12 cellular contexts compared by ENCODE assay signal in genomic region chr14:68164723-68165122, GRCh38.
DNase-seq lines count a peak whose midpoint lies in the region; ATAC-seq and TF ChIP-seq lines count a peak whose summit lies in the region.
"Had no signal": no experiment of that assay in that cellular context is flagged by ENCODE, and none has a peak within 500 bp of the region (broad histone marks: within the 10 kb centered on the region; RNA-seq: fewer than 3 reads in every experiment).

No MANE protein-coding gene starts in this region.

- no peak overlapping the region for H3K4me2 ChIP-seq in osteoblast (ENCODE audit: insufficient read depth, low read length)

- H3K27ac ChIP-seq in 22Rv1 (peak overlapping the region; percentile 95), HUES48 (ENCODE audit: low read depth, low read length) (peak overlapping the region; percentile 43), esophagus muscularis mucosa (replicated peaks in 1 of 4) (peak overlapping the region in 3 of 4 donors; percentile 50 to 53 (median 51)), osteoblast (ENCODE audit: low read depth, low read length) (no peak overlapping the region)

- no peaks in the 10 kb centered on the region for H3K36me3 ChIP-seq in HUES48 (ENCODE audit: control insufficient read depth, insufficient read depth, low read length)
- no peaks in the 10 kb centered on the region for H3K36me3 ChIP-seq in esophagus muscularis mucosa
- H3K36me3 ChIP-seq in osteoblast (ENCODE audit: insufficient read depth, low read length), result no peaks in the 10 kb centered on the region

- DNase-seq in esophagus muscularis mucosa (ENCODE audit: extremely low spot score), result no peak
- no peak for DNase-seq in osteoblast (ENCODE audit: insufficient read length, low spot score, missing footprints)
- no peak for DNase-seq in NCI-H82 (lab: John Stamatoyannopoulos, UW)
- DNase-seq in T-cell, result no peak
- no peak for DNase-seq in activated CD4-positive, alpha-beta T cell treated with anti-CD3 and anti-CD28 coated beads, Interleukin-2, amount 10 ng/mL, durations not matched to agents 7 days and 5 days
- DNase-seq: activated CD8-positive, alpha-beta T cell treated with anti-CD3 and anti-CD28 coated beads for 36 hours; DMS153; NCI-H2171; T1000 had no signal

- TF ChIP-seq CTCF in 22Rv1 (IDR thresholded peaks at IDR 0.05) (no peak), esophagus muscularis mucosa (IDR thresholded peaks at IDR 0.05) (no peak), osteoblast (IDR thresholded peaks at IDR 0.05; ENCODE audit: extremely low read depth, low read depth, low read length) (no peak)

- no peak for TF ChIP-seq EP300 in esophagus muscularis mucosa (IDR thresholded peaks at IDR 0.05)

- H3K36me3 Mint-ChIP-seq in T-cell, result no peaks in the 10 kb centered on the region
- H3K36me3 Mint-ChIP-seq in activated CD4-positive, alpha-beta T cell treated with anti-CD3 and anti-CD28 coated beads, Interleukin-2, amount 10 ng/mL, durations not matched to agents 7 days and 5 days (ENCODE audit: low read depth), result no peaks in the 10 kb centered on the region

- 69% methylated on average over 2 of the region's 2 CpGs for WGBS in esophagus muscularis mucosa

- no peaks in the 10 kb centered on the region for H3K9me3 Mint-ChIP-seq in T-cell
- no peaks in the 10 kb centered on the region for H3K9me3 Mint-ChIP-seq in activated CD4-positive, alpha-beta T cell treated with anti-CD3 and anti-CD28 coated beads, Interleukin-2, amount 10 ng/mL, durations not matched to agents 7 days and 5 days
- H3K9me3 Mint-ChIP-seq: activated CD8-positive, alpha-beta T cell treated with anti-CD3 and anti-CD28 coated beads for 36 hours had no signal

- no peaks in the 10 kb centered on the region for H3K27me3 Mint-ChIP-seq in T-cell
- no peaks in the 10 kb centered on the region for H3K27me3 Mint-ChIP-seq in activated CD4-positive, alpha-beta T cell treated with anti-CD3 and anti-CD28 coated beads, Interleukin-2, amount 10 ng/mL, durations not matched to agents 7 days and 5 days
- H3K27me3 Mint-ChIP-seq: activated CD8-positive, alpha-beta T cell treated with anti-CD3 and anti-CD28 coated beads for 36 hours had no signal

- no peak overlapping the region for H3K4me3 ChIP-seq in HUES48 (ENCODE audit: low read depth, low read length)
- no peak overlapping the region for H3K4me3 ChIP-seq in esophagus muscularis mucosa
- no peak overlapping the region for H3K4me3 ChIP-seq in osteoblast (ENCODE audit: insufficient read depth, low read length)

- H2AFZ ChIP-seq in osteoblast (ENCODE audit: low read length), result peak overlapping the region; percentile 27

- no peaks in the 10 kb centered on the region for H3K4me1 Mint-ChIP-seq in T-cell
- no peaks in the 10 kb centered on the region for H3K4me1 Mint-ChIP-seq in activated CD4-positive, alpha-beta T cell treated with anti-CD3 and anti-CD28 coated beads, Interleukin-2, amount 10 ng/mL, durations not matched to agents 7 days and 5 days

- CTCF ChIA-PET in T-cell (lab: Charles Lee), result no interaction called here
- CTCF ChIA-PET in activated CD4-positive, alpha-beta T cell treated with anti-CD3 and anti-CD28 coated beads, Interleukin-2, amount 10 ng/mL, durations not matched to agents 7 days and 5 days (lab: Charles Lee), result no interaction called here

- H3K9ac ChIP-seq in HUES48 (ENCODE audit: low read depth, low read length), result no peak overlapping the region

- H3K4me1 ChIP-seq in HUES48 (ENCODE audit: control insufficient read depth, insufficient read depth, low read length), result peaks cover 24% of the 10 kb centered on the region
- H3K4me1 ChIP-seq in esophagus muscularis mucosa, result peaks cover 3 to 52% (median 46%) of the 10 kb centered on the region in 4 donors
- H3K4me1 ChIP-seq in osteoblast (ENCODE audit: insufficient read depth, low read length), result no peaks in the 10 kb centered on the region

- H3K9me3 ChIP-seq in HUES48 (ENCODE audit: control insufficient read depth, insufficient read depth, low read length), result no peaks in the 10 kb centered on the region
- no peaks in the 10 kb centered on the region for H3K9me3 ChIP-seq in esophagus muscularis mucosa
- no peaks in the 10 kb centered on the region for H3K9me3 ChIP-seq in osteoblast (ENCODE audit: low read depth, low read length)

- H4K20me1 ChIP-seq in osteoblast (ENCODE audit: insufficient read depth, low read length), result no peaks in the 10 kb centered on the region

- no peaks in the 10 kb centered on the region for H3K79me2 ChIP-seq in osteoblast (ENCODE audit: insufficient read depth, low read length)

- POLR2A ChIA-PET in T-cell (lab: Charles Lee), result no interaction called here
- POLR2A ChIA-PET in activated CD4-positive, alpha-beta T cell treated with anti-CD3 and anti-CD28 coated beads, Interleukin-2, amount 10 ng/mL, durations not matched to agents 7 days and 5 days (lab: Charles Lee), result no interaction called here

- H3K27ac Mint-ChIP-seq in T-cell, result no peak overlapping the region
- no peak overlapping the region for H3K27ac Mint-ChIP-seq in activated CD4-positive, alpha-beta T cell treated with anti-CD3 and anti-CD28 coated beads, Interleukin-2, amount 10 ng/mL, durations not matched to agents 7 days and 5 days
- H3K27ac Mint-ChIP-seq: activated CD8-positive, alpha-beta T cell treated with anti-CD3 and anti-CD28 coated beads for 36 hours had no signal

- H3K4me3 Mint-ChIP-seq in T-cell, result no peak overlapping the region
- H3K4me3 Mint-ChIP-seq in activated CD4-positive, alpha-beta T cell treated with anti-CD3 and anti-CD28 coated beads, Interleukin-2, amount 10 ng/mL, durations not matched to agents 7 days and 5 days, result no peak overlapping the region
- H3K4me3 Mint-ChIP-seq: activated CD8-positive, alpha-beta T cell treated with anti-CD3 and anti-CD28 coated beads for 36 hours had no signal

- intact Hi-C loops in esophagus muscularis mucosa (cut with DNase I), result no loop called here

- no peak for TF ChIP-seq POLR2A in esophagus muscularis mucosa (IDR thresholded peaks at IDR 0.05; ENCODE audit: low read depth)

- ATAC-seq in T-cell (replicated peaks in 1 of 4) (no peak), GM18907 (IDR thresholded peaks at IDR 0.05; ENCODE audit: unreplicated experiment) (no peak)
- ATAC-seq: activated CD8-positive, alpha-beta T cell treated with anti-CD3 and anti-CD28 coated beads for 36 hours had no signal

- H3K27me3 ChIP-seq in HUES48 (ENCODE audit: control insufficient read depth, insufficient read depth, low read length), result no peaks in the 10 kb centered on the region
- H3K27me3 ChIP-seq in esophagus muscularis mucosa, result no peaks in the 10 kb centered on the region
- H3K27me3 ChIP-seq in osteoblast (ENCODE audit: insufficient read depth, low read length), result no peaks in the 10 kb centered on the region
